In genomic region chr9:79883073-79883645, GRCh38 we compare ENCODE assay signal across 9 cellular contexts.
DNase-seq lines count a peak whose midpoint lies in the region; ATAC-seq and TF ChIP-seq lines count a peak whose summit lies in the region.
"Had no signal": no experiment of that assay in that cellular context is flagged by ENCODE, and none has a peak within 500 bp of the region (broad histone marks: within the 10 kb centered on the region; RNA-seq: fewer than 3 reads in every experiment).

No MANE protein-coding gene starts in this region.

- H3K27ac ChIP-seq in lower lobe of right lung, result no peak overlapping the region
- H3K27ac ChIP-seq in left lung, result no peak overlapping the region

- H3K4me1 ChIP-seq in lower lobe of right lung (no peaks in the 10 kb centered on the region), left lung (no peaks in the 10 kb centered on the region)

- intact Hi-C loops in lower lobe of right lung (cut with DNase I), result no loop called here
- intact Hi-C loops in left lung (cut with DNase I), result no loop called here

- ATAC-seq in GM18498 (IDR thresholded peaks at IDR 0.05; ENCODE audit: unreplicated experiment) (peak; percentile 72), HG02943 (IDR thresholded peaks at IDR 0.05; ENCODE audit: low read depth, unreplicated experiment) (peak; percentile 71), lower lobe of right lung (peak; percentile 66), left lung (no peak)

- H3K27me3 ChIP-seq in lower lobe of right lung (ENCODE audit: low read depth), result no peaks in the 10 kb centered on the region
- H3K27me3 ChIP-seq in left lung, result no peaks in the 10 kb centered on the region

- DNase-seq in activated CD4-positive, alpha-beta T cell treated with anti-CD3 and anti-CD28 coated beads, Interleukin-2, amount 50 U/mL, for 4 hours, result peak; percentile 6 to 10
- DNase-seq in lower lobe of right lung (no peak), SKM-1 (lab: John Stamatoyannopoulos, UW; ENCODE audit: unreplicated experiment) (no peak), OCI-M2 (lab: John Stamatoyannopoulos, UW; ENCODE audit: unreplicated experiment) (no peak), EL (no peak), left lung (no peak)
- DNase-seq: Calu3 had no signal

- no peaks in the 10 kb centered on the region for H3K9me3 ChIP-seq in lower lobe of right lung
- no peaks in the 10 kb centered on the region for H3K9me3 ChIP-seq in left lung

- no peak for TF ChIP-seq CTCF in lower lobe of right lung (IDR thresholded peaks at IDR 0.05)
- no peak for TF ChIP-seq CTCF in left lung (IDR thresholded peaks at IDR 0.05)

- H3K4me3 ChIP-seq in lower lobe of right lung (no peak overlapping the region), left lung (no peak overlapping the region)

- H3K36me3 ChIP-seq in lower lobe of right lung, result no peaks in the 10 kb centered on the region
- no peaks in the 10 kb centered on the region for H3K36me3 ChIP-seq in left lung

Comparison
In these comparisons a context has a peak if more than half of its experiments do, and no peak if none do; other contexts are left out.
1. DNase-seq: peak in activated CD4-positive, alpha-beta T cell treated with anti-CD3 and anti-CD28 coated beads, Interleukin-2, amount 50 U/mL, for 4 hours (2 of 2); none in lower lobe of right lung (single experiment), SKM-1 (single experiment), OCI-M2 (single experiment), EL (single experiment) and left lung (0 of 2).